ENCODE assay signal across 31 cellular contexts in the genomic region with DNA sequence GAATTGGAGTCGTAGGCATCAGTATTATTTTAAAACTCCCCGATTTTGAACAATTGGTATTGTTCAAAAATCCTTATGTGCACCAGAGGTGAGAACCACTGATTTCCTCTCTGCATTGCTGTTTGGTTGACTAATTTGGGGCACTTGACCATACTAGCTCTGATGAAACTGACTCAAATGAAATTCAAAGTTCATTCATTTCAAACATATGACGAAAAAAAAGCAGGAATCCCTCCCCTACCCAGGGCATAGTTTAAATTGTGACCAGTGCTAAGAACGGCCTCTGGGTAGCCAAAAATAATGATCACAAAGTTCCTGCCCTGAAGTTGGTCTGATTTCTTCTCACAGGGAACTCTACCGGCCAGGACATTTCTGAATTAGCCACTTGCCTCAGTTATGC.
"Had no signal": no experiment of that assay in that cellular context is flagged by ENCODE, and none has a peak within 500 bp of the region (broad histone marks: within the 10 kb centered on the region; RNA-seq: fewer than 3 reads in every experiment).

No MANE protein-coding gene starts in this region.

- FAIRE-seq: bronchial epithelial cell had no signal

- H3K4me3 Mint-ChIP-seq: activated CD4-positive, alpha-beta T cell treated with anti-CD3 and anti-CD28 coated beads, Interleukin-2, amount 10 ng/mL, durations not matched to agents 24 days and 14 days; activated CD8-positive, alpha-beta T cell treated with anti-CD3 and anti-CD28 coated beads for 36 hours; activated naive CD4-positive, alpha-beta T cell treated with anti-CD3 and anti-CD28 coated beads for 36 hours; activated naive CD8-positive, alpha-beta T cell; activated naive CD8-positive, alpha-beta T cell treated with anti-CD3 and anti-CD28 coated beads, Interleukin-2, amount 50 U/mL, for 24 hours; activated T-cell treated with anti-CD3 and anti-CD28 coated beads, Interleukin-2, amount 50 U/mL, for 72 hours; brain had no signal

- DNase-seq: activated CD4-positive, alpha-beta T cell treated with anti-CD3 and anti-CD28 coated beads for 1 hour; activated CD4-positive, alpha-beta T cell treated with anti-CD3 and anti-CD28 coated beads, Interleukin-2, amount 10 ng/mL, durations not matched to agents 24 days and 14 days; activated CD4-positive, alpha-beta T cell treated with anti-CD3 and anti-CD28 coated beads, Interleukin-2, amount 50 U/mL, for 4 hours; activated CD4-positive, CD25-positive, alpha-beta regulatory T cell; activated CD8-positive, alpha-beta T cell treated with anti-CD3 and anti-CD28 coated beads for 36 hours; activated gamma-delta T cell; activated naive CD4-positive, alpha-beta T cell treated with anti-CD3 and anti-CD28 coated beads for 36 hours; activated naive CD8-positive, alpha-beta T cell treated with anti-CD3 and anti-CD28 coated beads, Interleukin-2, amount 50 U/mL, for 24 hours; activated T-cell treated with anti-CD3 and anti-CD28 coated beads, Interleukin-2, amount 50 U/mL, for 1 hour; activated T-cell treated with anti-CD3 and anti-CD28 coated beads, Interleukin-2, amount 50 U/mL, for 72 hours; anterior cingulate cortex; caudate nucleus; cerebellar nuclear complex; NCI-H1105; NCI-H1436; NCI-H1694; NCI-H1930; NCI-H2081 treated with DMSO at 0.1 percent for 48 hours; NCI-H226; NCI-H524; NCI-H69; SHP77; SJCRH30; T1000; WERI-Rb-1 had no signal

- H3K4me3 ChIP-seq: SJCRH30, SK-N-MC had no signal

- ATAC-seq: activated CD8-positive, alpha-beta T cell treated with anti-CD3 and anti-CD28 coated beads for 36 hours; activated naive CD8-positive, alpha-beta T cell treated with anti-CD3 and anti-CD28 coated beads, Interleukin-2, amount 50 U/mL, for 24 hours; Panc1 had no signal

- H3K9me3 Mint-ChIP-seq: activated CD4-positive, alpha-beta T cell treated with anti-CD3 and anti-CD28 coated beads, Interleukin-2, amount 10 ng/mL, durations not matched to agents 24 days and 14 days; activated CD8-positive, alpha-beta T cell treated with anti-CD3 and anti-CD28 coated beads for 36 hours; activated naive CD4-positive, alpha-beta T cell treated with anti-CD3 and anti-CD28 coated beads for 36 hours; activated naive CD8-positive, alpha-beta T cell treated with anti-CD3 and anti-CD28 coated beads, Interleukin-2, amount 50 U/mL, for 24 hours; activated T-cell treated with anti-CD3 and anti-CD28 coated beads, Interleukin-2, amount 50 U/mL, for 72 hours; activated T-helper 2 cell treated with anti-CD3 and anti-CD28 coated beads, Interferon-gamma antibody, Interleukin-2, Interleukin-4, amounts not matched to agents 10 μg/mL and 5 μg/mL and 100 μg/mL, durations not matched to agents 14 hours and 24 hours and 36 hours; brain had no signal

- H3K4me1 ChIP-seq: SJCRH30 had no signal

- H3K36me3 Mint-ChIP-seq: activated naive CD8-positive, alpha-beta T cell; brain had no signal

- H3K27me3 Mint-ChIP-seq: activated CD4-positive, alpha-beta T cell treated with anti-CD3 and anti-CD28 coated beads, Interleukin-2, amount 10 ng/mL, durations not matched to agents 24 days and 14 days; activated CD8-positive, alpha-beta T cell treated with anti-CD3 and anti-CD28 coated beads for 36 hours; activated naive CD8-positive, alpha-beta T cell; activated naive CD8-positive, alpha-beta T cell treated with anti-CD3 and anti-CD28 coated beads, Interleukin-2, amount 50 U/mL, for 24 hours had no signal

- H3K27me3 ChIP-seq: SJCRH30 had no signal

- H3K27ac ChIP-seq: SJCRH30, SK-N-MC, WERI-Rb-1 had no signal

- H3K4me1 Mint-ChIP-seq: activated CD4-positive, alpha-beta T cell treated with anti-CD3 and anti-CD28 coated beads, Interleukin-2, amount 10 ng/mL, durations not matched to agents 24 days and 14 days had no signal

- H3K36me3 ChIP-seq: SJCRH30, WERI-Rb-1 had no signal

- H3K27ac Mint-ChIP-seq: activated CD4-positive, alpha-beta T cell treated with anti-CD3 and anti-CD28 coated beads, Interleukin-2, amount 10 ng/mL, durations not matched to agents 24 days and 14 days; activated CD8-positive, alpha-beta T cell treated with anti-CD3 and anti-CD28 coated beads for 36 hours; activated naive CD4-positive, alpha-beta T cell treated with anti-CD3 and anti-CD28 coated beads for 36 hours; activated naive CD8-positive, alpha-beta T cell; activated naive CD8-positive, alpha-beta T cell treated with anti-CD3 and anti-CD28 coated beads, Interleukin-2, amount 50 U/mL, for 24 hours; activated T-cell treated with anti-CD3 and anti-CD28 coated beads, Interleukin-2, amount 50 U/mL, for 72 hours; activated T-helper 2 cell treated with anti-CD3 and anti-CD28 coated beads, Interferon-gamma antibody, Interleukin-2, Interleukin-4, amounts not matched to agents 10 μg/mL and 5 μg/mL and 100 μg/mL, durations not matched to agents 14 hours and 24 hours and 36 hours; brain had no signal

- H3K9me3 ChIP-seq: SJCRH30 had no signal
